In genomic region chr17:79987187-79987889, GRCh38 we compare ENCODE assay signal across 17 cellular contexts. TPM values are rescaled to one million over a fixed set of nuclear protein-coding genes. Genes with fewer than 3 reads are reported as not detected.
DNase-seq lines count a peak whose midpoint lies in the region; ATAC-seq, FAIRE-seq and TF ChIP-seq lines count a peak whose summit lies in the region.
"Had no signal": no experiment of that assay in that cellular context is flagged by ENCODE, and none has a peak within 500 bp of the region (broad histone marks: within the 10 kb centered on the region; RNA-seq: fewer than 3 reads in every experiment).

No MANE protein-coding gene starts in this region.

- no peaks in the 10 kb centered on the region for H3K27me3 ChIP-seq in SJCRH30

- H3K27me3 Mint-ChIP-seq in neural crest cell (ENCODE audit: low read depth), result peaks cover under 1% of the 10 kb centered on the region
- H3K27me3 Mint-ChIP-seq: activated CD4-positive, alpha-beta memory T cell treated with anti-CD3 and anti-CD28 coated beads for 36 hours; naive thymus-derived CD8-positive, alpha-beta T cell had no signal

- no peak for FAIRE-seq in D721Med (lab: Jason Lieb, UNC)
- FAIRE-seq: G401.6, islet of Langerhans had no signal

- no peaks in the 10 kb centered on the region for H3K9me3 ChIP-seq in SJCRH30 (replicated peaks)

- no peak for TF ChIP-seq CTCF in choroid plexus epithelial cell (conservative IDR thresholded peaks at IDR 0.05; ENCODE audit: low read depth, low read length)
- no peak for TF ChIP-seq CTCF in neural crest cell (conservative IDR thresholded peaks at IDR 0.05)
- TF ChIP-seq CTCF in D721Med (IDR thresholded peaks at IDR 0.05; ENCODE audit: insufficient read depth, missing control alignments), result no peak

- no peak overlapping the region for H3K4me3 ChIP-seq in choroid plexus epithelial cell (ENCODE audit: low read depth, low read length)
- no peak overlapping the region for H3K4me3 ChIP-seq in SJCRH30

- H3K4me1 ChIP-seq in SJCRH30, result peaks cover 10% of the 10 kb centered on the region; the same call in 1 of the 2 replicates

- H3K27ac ChIP-seq in SJCRH30, result no peak overlapping the region

- peaks cover 48% of the 10 kb centered on the region for H3K4me1 Mint-ChIP-seq in neural crest cell

- no peaks in the 10 kb centered on the region for H3K36me3 ChIP-seq in SJCRH30

- H3K36me3 Mint-ChIP-seq in neural crest cell (ENCODE audit: low read depth), result no peaks in the 10 kb centered on the region
- H3K36me3 Mint-ChIP-seq: activated CD4-positive, alpha-beta memory T cell treated with anti-CD3 and anti-CD28 coated beads for 36 hours; naive thymus-derived CD8-positive, alpha-beta T cell had no signal

- H3K27ac Mint-ChIP-seq in neural crest cell (ENCODE audit: unreplicated experiment), result peak overlapping the region; percentile 62
- H3K27ac Mint-ChIP-seq: activated CD4-positive, alpha-beta memory T cell treated with anti-CD3 and anti-CD28 coated beads for 36 hours had no signal

- H3K4me3 Mint-ChIP-seq in neural crest cell, result no peak overlapping the region
- H3K4me3 Mint-ChIP-seq: activated CD4-positive, alpha-beta memory T cell treated with anti-CD3 and anti-CD28 coated beads for 36 hours had no signal

- no peaks in the 10 kb centered on the region for H3K9me3 Mint-ChIP-seq in neural crest cell
- H3K9me3 Mint-ChIP-seq: activated CD4-positive, alpha-beta memory T cell treated with anti-CD3 and anti-CD28 coated beads for 36 hours; naive thymus-derived CD8-positive, alpha-beta T cell had no signal

- DNase-seq in A172 (ENCODE audit: low spot score) (peak; percentile 57), HuH-7.5 (ENCODE audit: low spot score) (peak; percentile 47), choroid plexus epithelial cell (ENCODE audit: low read depth) (peak; percentile 32), neural crest cell (ENCODE audit: low read depth, low spot score) (no peak), SJCRH30 (no peak), D721Med (ENCODE audit: insufficient read length, low spot score) (no peak)
- DNase-seq: activated gamma-delta T cell treated with Interleukin-2 at 50 U/mL for 16 hours; Kasumi-1; stimulated activated CD4-positive, alpha-beta T cell treated with anti-CD3 and anti-CD28 coated beads, Interleukin-12 subunit alpha, Interleukin-12 subunit beta, amount 100 ng/mL, for 4 hours; T-helper 2 cell had no signal

- ATAC-seq in HG03521 (IDR thresholded peaks at IDR 0.05; ENCODE audit: unreplicated experiment) (no peak), HG03108 (IDR thresholded peaks at IDR 0.05; ENCODE audit: unreplicated experiment) (no peak)

RNA-seq across cellular contexts. Expression of gene TBC1D16, which starts 48.3 kb away (rescaled TPM):
- 29.8 and 31.7 TPM in 2 replicates for total RNA-seq in A172 (2014; rRNA removed; shearing (Covaris generic))
- 96.2 and 96.5 TPM in 2 replicates for total RNA-seq in neural crest cell
- total RNA-seq in SJCRH30 (2014; rRNA removed; shearing (Covaris generic)), result 60.6 and 61.6 TPM in 2 replicates

RNA-seq across cellular contexts. Expression of gene CCDC40, which starts 49.1 kb away (rescaled TPM):
- total RNA-seq in A172 (2014; rRNA removed; shearing (Covaris generic)), result 0.59 and 1.1 TPM in 2 replicates
- total RNA-seq in neural crest cell, result 22.7 and 23.8 TPM in 2 replicates
- 8.8 and 11.3 TPM in 2 replicates for total RNA-seq in SJCRH30 (2014; rRNA removed; shearing (Covaris generic))
- total RNA-seq: OCI-LY7 had no signal

Comparison
In these comparisons a context has a peak if more than half of its experiments do, and no peak if none do; other contexts are left out.
1. DNase-seq: peak in A172 (single experiment), HuH-7.5 (single experiment) and choroid plexus epithelial cell (single experiment); none in neural crest cell (single experiment), SJCRH30 (0 of 2) and D721Med (single experiment).